Comparison of ENCODE assay signal across 27 cellular contexts in genomic region chr1:35223109-35223630, GRCh38. TPM values are rescaled to one million over a fixed set of nuclear protein-coding genes. Genes with fewer than 3 reads are reported as not detected.
DNase-seq lines count a peak whose midpoint lies in the region; ATAC-seq and TF ChIP-seq lines count a peak whose summit lies in the region.
"Had no signal": no experiment of that assay in that cellular context is flagged by ENCODE, and none has a peak within 500 bp of the region (broad histone marks: within the 10 kb centered on the region; RNA-seq: fewer than 3 reads in every experiment).

No MANE protein-coding gene starts in this region.

- no peak overlapping the region for H2BK20ac ChIP-seq in IMR-90 (ENCODE audit: low read depth, low read length)

- peak overlapping the region; percentile 32; the same call in 1 of the 2 replicates for H3K18ac ChIP-seq in IMR-90 (ENCODE audit: low read depth, low read length)

- H3K56ac ChIP-seq in IMR-90 (ENCODE audit: extremely low read depth, insufficient read depth, low read length) = no peak overlapping the region

- peak overlapping the region; percentile 2; the same call in 1 of the 2 replicates for H3K4me2 ChIP-seq in IMR-90 (ENCODE audit: low read depth, low read length)

- ATAC-seq in IMR-90 (ENCODE audit: low read depth) = peak; percentile 41
- no peak for ATAC-seq in psoas muscle
- ATAC-seq in HG02678 (IDR thresholded peaks at IDR 0.05; ENCODE audit: unreplicated experiment) = no peak
- ATAC-seq: upper lobe of right lung had no signal

- dilution Hi-C loops in IMR-90 (cut with HindIII; ENCODE audit: low sequenced_read_pairs, unreplicated experiment) = no loop called here

- no peaks in the 10 kb centered on the region for H3K79me1 ChIP-seq in IMR-90 (ENCODE audit: low read depth in 1 of 2, low read length in 2 of 2)

- H3K27me3 ChIP-seq in AG04450 (ENCODE audit: control insufficient read depth, insufficient read depth, low read length) = no peaks in the 10 kb centered on the region
- no peaks in the 10 kb centered on the region for H3K27me3 ChIP-seq in IMR-90 (ENCODE audit: control insufficient read depth, insufficient read depth, low read length)
- no peaks in the 10 kb centered on the region for H3K27me3 ChIP-seq in psoas muscle (ENCODE audit: insufficient read depth in 3 of 3, low read length in 2 of 3)
- H3K27me3 ChIP-seq: upper lobe of right lung had no signal

- DNase-seq in AG04450 (ENCODE audit: low read depth, low spot score) = no peak
- no peak for DNase-seq in IMR-90
- peak; percentile 21 for DNase-seq in fibroblast of mammary gland (ENCODE audit: low read depth)
- DNase-seq in psoas muscle = no peak
- DNase-seq in DMS79 (lab: John Stamatoyannopoulos, UW) = no peak
- no peak for DNase-seq in COLO668 (lab: John Stamatoyannopoulos, UW; ENCODE audit: unreplicated experiment)
- no peak for DNase-seq in NCI-H1694 treated with DMSO at 0.1 percent for 48 hours (lab: John Stamatoyannopoulos, UW)
- DNase-seq: activated CD4-positive, alpha-beta T cell treated with anti-CD3 and anti-CD28 coated beads, Interleukin-2, amount 50 U/mL, for 48 hours; activated CD4-positive, CD25-positive, alpha-beta regulatory T cell; activated CD8-positive, alpha-beta memory T cell treated with anti-CD3 and anti-CD28 coated beads, Interleukin-2, amount 50 U/mL, for 4 hours; activated naive CD8-positive, alpha-beta T cell treated with anti-CD3 and anti-CD28 coated beads for 36 hours; cerebellar nuclear complex; H9; hippocampal formation; immature natural killer cell; left ventricle myocardium superior; NCI-H1105; NCI-H2029 treated with DMSO at 0.1 percent for 48 hours; NCI-H345; NCI-H82; posterior cingulate gyrus; small intestine; stimulated activated CD4-positive, alpha-beta T cell treated with anti-CD3 and anti-CD28 coated beads, Interleukin-2, amount 100 ng/mL, for 24 hours; substantia nigra; T1000; upper lobe of right lung had no signal

- peak overlapping the region; percentile 13; the same call in 1 of the 2 replicates for H4K5ac ChIP-seq in IMR-90 (ENCODE audit: low read depth, low read length)

- H2BK120ac ChIP-seq in IMR-90 (ENCODE audit: low read depth, low read length) = 0 out of 2 replicates have a peak overlapping the region, but pooled peaks have one; percentile 45

- H3K27ac ChIP-seq in AG04450 (ENCODE audit: low read depth, low read length) = peak overlapping the region; percentile 34
- H3K27ac ChIP-seq in IMR-90 (ENCODE audit: insufficient read depth, low read length) = peak overlapping the region; percentile 88; the same call in 1 of the 2 replicates
- peak overlapping the region; percentile 6 for H3K27ac ChIP-seq in psoas muscle
- H3K27ac ChIP-seq: upper lobe of right lung had no signal

- in situ Hi-C loops in IMR-90 (cut with MboI; ENCODE audit: low sequenced_read_pairs) = no loop called here

- H3K4me1 ChIP-seq in IMR-90 (ENCODE audit: control insufficient read depth, insufficient read depth, low read length) (peaks cover 13% of the 10 kb centered on the region), psoas muscle (no peaks in the 10 kb centered on the region)

- no peak for TF ChIP-seq POLR2A in IMR-90 (IDR thresholded peaks at IDR 0.05; ENCODE audit: low read depth, low read length)

- no peak overlapping the region for H2AFZ ChIP-seq in IMR-90 (replicated peaks; ENCODE audit: low read length, poor library complexity)

- H2BK5ac ChIP-seq in IMR-90 (ENCODE audit: low read depth, low read length, poor library complexity, severe bottlenecking) = no peak overlapping the region

- H3K23ac ChIP-seq in IMR-90 (ENCODE audit: low read depth, low read length) = no peak overlapping the region

- POLR2A ChIA-PET in AG04450 (lab: Yijun Ruan, JAX) (interaction anchor here (0.6 to 1.0 kb wide), 5 partner anchors 45 to 206 kb away, joined by 3 to 7 read pairs (median 4); partner anchors contain the start of gene ZMYM4), IMR-90 (lab: Charles Lee; ENCODE audit: unreplicated experiment) (no interaction called here)

- no peak for TF ChIP-seq RAD21 in IMR-90 (IDR thresholded peaks at IDR 0.05; ENCODE audit: low read length)

- no peak overlapping the region for H2BK15ac ChIP-seq in IMR-90 (ENCODE audit: low read depth, low read length)

- TF ChIP-seq CTCF in AG04450 (IDR thresholded peaks at IDR 0.05; ENCODE audit: low read depth, low read length) (no peak), IMR-90 (conservative IDR thresholded peaks at IDR 0.05; ENCODE audit: low read depth, low read length) (no peak), fibroblast of mammary gland (conservative IDR thresholded peaks at IDR 0.05; ENCODE audit: control insufficient read depth, insufficient read depth, low read depth, low read length) (no peak), psoas muscle (IDR thresholded peaks at IDR 0.05) (no peak)

- no TSS peak for BruUV-seq in IMR-90 (replicated peaks; lab: Mats Ljungman, UMichigan)

- peak overlapping the region in 1 of 2 experiments; percentile 39; a peak in 1 of 4 replicates for H4K8ac ChIP-seq in IMR-90 (ENCODE audit: low read depth in 2 of 2, low read length in 2 of 2)

- CTCF ChIA-PET in AG04450 (lab: Charles Lee) (interaction anchor here (0.5 to 4.4 kb wide), 7 partner anchors 16 to 370 kb away, joined by 4 to 19 read pairs (median 5); no protein-coding TSS in a partner anchor), IMR-90 (lab: Yijun Ruan, JAX) (interaction anchor here (0.7 kb wide), 1 partner anchor 21 kb away, joined by 4 read pairs; no protein-coding TSS in a partner anchor)

- H2AK5ac ChIP-seq in IMR-90 (ENCODE audit: low read depth, low read length) = peak overlapping the region; percentile 14; the same call in 1 of the 2 replicates

- H3K9me3 ChIP-seq in AG04450 (ENCODE audit: control insufficient read depth, insufficient read depth, low read length) (no peaks in the 10 kb centered on the region), IMR-90 (ENCODE audit: control insufficient read depth, insufficient read depth, low read length) (no peaks in the 10 kb centered on the region), psoas muscle (no peaks in the 10 kb centered on the region)
- H3K9me3 ChIP-seq: upper lobe of right lung had no signal

- no peak overlapping the region for H3K14ac ChIP-seq in IMR-90 (replicated peaks; ENCODE audit: low read depth, low read length)

- H3K36me3 ChIP-seq in IMR-90 (ENCODE audit: control insufficient read depth, insufficient read depth, low read length) (no peaks in the 10 kb centered on the region), psoas muscle (ENCODE audit: insufficient read depth in 1 of 2, low read depth in 1 of 2) (no peaks in the 10 kb centered on the region)
- H3K36me3 ChIP-seq: upper lobe of right lung had no signal

- no CpG with 5 or more reads among the region's 4 CpGs for WGBS in IMR-90 (ENCODE audit: extremely low coverage in 2 of 2, insufficient read length in 1 of 2), 2 experiments
- 76 to 80% (median 78%) methylated on average over 4 of the region's 4 CpGs for WGBS in psoas muscle, 3 donors

- H3K9me1 ChIP-seq in IMR-90 (ENCODE audit: insufficient read depth, low read length) = 0 out of 2 replicates have a peak, but pooled peaks cover 3% of the 10 kb centered on the region

- H4K91ac ChIP-seq in IMR-90 (ENCODE audit: insufficient read depth, low read depth, low read length) = no peak overlapping the region

- H4K20me1 ChIP-seq in IMR-90 (ENCODE audit: insufficient read depth, low read length) = no peaks in the 10 kb centered on the region

- H3K4ac ChIP-seq in IMR-90 (ENCODE audit: low read depth, low read length) = 0 out of 2 replicates have a peak overlapping the region, but pooled peaks have one; percentile 39

- no peak overlapping the region for H2AK9ac ChIP-seq in IMR-90 (replicated peaks; ENCODE audit: low read depth, low read length, poor library complexity)

- H3K9ac ChIP-seq in IMR-90 (ENCODE audit: low read depth, low read length) = peak overlapping the region; percentile 32; the same call in 1 of the 2 replicates

- intact Hi-C loops in IMR-90 (cut with micrococcal nuclease) (loop anchor here (5.0 kb wide), 1 partner anchor 64 kb away; no protein-coding TSS in a partner anchor), psoas muscle (cut with DNase I) (no loop called here)

- H3K4me3 ChIP-seq in AG04450 (ENCODE audit: low read depth, low read length) = no peak overlapping the region
- no peak overlapping the region for H3K4me3 ChIP-seq in IMR-90 (ENCODE audit: insufficient read depth, low read depth, low read length)
- H3K4me3 ChIP-seq in fibroblast of mammary gland (ENCODE audit: control insufficient read depth, low read depth, low read length) = no peak overlapping the region
- H3K4me3 ChIP-seq in psoas muscle = no peak overlapping the region
- H3K4me3 ChIP-seq: upper lobe of right lung had no signal

TF ChIP-seq in IMR-90, 13 proteins besides CTCF, POLR2A, EP300 and RAD21 (continues in another document):
- TF ChIP-seq ELK1 (IDR thresholded peaks at IDR 0.05; ENCODE audit: borderline replicate concordance, low read depth, low read length) = no peak

RNA-seq across cellular contexts. Expression of gene SFPQ, which starts 30.2 kb away (rescaled TPM):
- polyA plus RNA-seq in AG04450 (2011; rRNA removed) (107 and 126 TPM in 2 replicates), IMR-90 (2012; rRNA removed) (91.4 and 121 TPM in 2 replicates), psoas muscle (10 to 100 TPM; 79.4 to 86.8 (median 82.7) TPM)
- 48.4 and 93.0 TPM in 2 replicates for polyA minus RNA-seq in AG04450 (2011; rRNA and poly(A)+ RNA removed)
- total RNA-seq in IMR-90 (2012; rRNA removed) (53.9 and 121 TPM in 2 replicates), psoas muscle (100 to 1,000 TPM in 2 of 4 donors, 10 to 100 TPM in 2; 51.3 to 124 (median 102) TPM)
- polyA plus RNA-seq in IMR-90 (2012; cell fraction: cytosol; rRNA removed) = 25.7 and 28.4 TPM in 2 replicates
- 122 and 444 TPM in 2 replicates for polyA plus RNA-seq in IMR-90 (2012; cell fraction: nucleus; rRNA removed; ENCODE audit: low replicate concordance)

RNA-seq across cellular contexts. Expression of gene ZMYM4, which starts 45.3 kb away (rescaled TPM):
- 40.3 and 58.3 TPM in 2 replicates for polyA plus RNA-seq in AG04450 (2011; rRNA removed)
- polyA minus RNA-seq in AG04450 (2011; rRNA and poly(A)+ RNA removed) = 54.6 and 86.7 TPM in 2 replicates
- total RNA-seq in IMR-90 (2012; rRNA removed) = 53.8 and 56.9 TPM in 2 replicates
- polyA plus RNA-seq in IMR-90 (2012; rRNA removed) = 11.2 and 14.7 TPM in 2 replicates
- polyA plus RNA-seq in IMR-90 (2012; cell fraction: cytosol; rRNA removed) = 2.5 and 4.2 TPM in 2 replicates
- 2.4 and 27.3 TPM in 2 replicates for polyA plus RNA-seq in IMR-90 (2012; cell fraction: nucleus; rRNA removed; ENCODE audit: low replicate concordance)
- 10 to 100 TPM; 25.3 to 32.6 (median 26.6) TPM for total RNA-seq in psoas muscle
- 10 to 100 TPM in 1 of 3 donors, 1 to 10 TPM in 2; 4.6 to 13.0 (median 4.8) TPM for polyA plus RNA-seq in psoas muscle

Comparison
In these comparisons a context has a peak if more than half of its experiments do, and no peak if none do; other contexts are left out.
1. H3K27ac ChIP-seq: peak in every context shown above with its lines; median percentile 88 in IMR-90; 34 in AG04450; 6 in psoas muscle.